20 cellular contexts compared by ENCODE assay signal in the genomic region with DNA sequence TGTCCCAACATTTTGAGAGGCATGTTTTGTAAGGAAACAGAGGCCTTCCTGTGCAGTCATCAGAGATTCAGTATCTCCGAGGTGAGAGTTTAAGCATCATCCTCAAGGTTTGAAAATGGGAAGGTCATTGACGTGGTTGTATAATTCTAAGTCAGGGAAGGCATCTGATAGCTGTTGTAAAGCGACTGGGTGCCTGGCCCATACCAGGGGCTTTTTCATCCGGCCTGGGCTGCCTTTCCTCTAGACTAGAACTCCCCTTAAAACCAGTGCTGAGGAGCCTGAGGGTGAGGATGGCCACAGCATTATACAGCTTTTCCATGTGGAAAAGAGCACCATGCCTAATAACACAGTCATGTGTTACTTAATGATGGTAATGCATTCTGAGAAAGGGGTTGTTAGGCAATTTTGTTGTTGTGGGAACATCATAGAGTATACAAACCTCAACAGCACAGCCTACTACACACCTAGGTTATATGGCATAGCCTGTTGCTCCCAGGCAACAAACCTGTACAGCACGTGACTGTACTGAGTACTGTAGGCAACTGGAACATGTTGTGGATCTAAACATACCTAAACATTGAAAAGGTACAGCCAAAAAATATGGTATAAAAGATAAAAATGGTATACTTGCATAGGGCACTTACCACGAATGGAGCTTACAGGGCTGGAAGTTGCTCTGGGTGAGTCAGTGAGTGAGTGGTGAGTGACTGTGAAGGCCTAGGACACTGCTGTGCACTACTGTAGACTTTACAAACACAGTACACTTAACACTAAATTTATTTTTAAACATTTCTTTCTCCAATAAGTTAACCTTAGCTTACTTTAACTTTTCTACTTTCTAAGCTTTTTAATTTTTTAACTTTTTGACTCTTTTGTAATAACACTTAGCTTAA. TPM values are rescaled to one million over a fixed set of nuclear protein-coding genes. Genes with fewer than 3 reads are reported as not detected.
DNase-seq lines count a peak whose midpoint lies in the region; ATAC-seq and TF ChIP-seq lines count a peak whose summit lies in the region.
"Had no signal": no experiment of that assay in that cellular context is flagged by ENCODE, and none has a peak within 500 bp of the region (broad histone marks: within the 10 kb centered on the region; RNA-seq: fewer than 3 reads in every experiment).

No MANE protein-coding gene starts in this region.

- TF ChIP-seq RAD21 in SK-N-SH (IDR thresholded peaks at IDR 0.05; ENCODE audit: low read length): no peak

- no peaks in the 10 kb centered on the region for H3K27me3 ChIP-seq in SK-N-SH (ENCODE audit: insufficient read depth)
- H3K27me3 ChIP-seq: BLaER1, SJCRH30 had no signal

- no peaks in the 10 kb centered on the region for H3K9me3 ChIP-seq in SK-N-SH
- H3K9me3 ChIP-seq: SJCRH30 had no signal

- H2AFZ ChIP-seq in SK-N-SH (ENCODE audit: low read depth): no peak overlapping the region

- no peak for ATAC-seq in activated CD8-positive, alpha-beta memory T cell treated with anti-CD3 and anti-CD28 coated beads, Interleukin-2, amount 10 ng/mL, durations not matched to agents 7 days and 5 days
- no peak for ATAC-seq in activated naive CD4-positive, alpha-beta T cell treated with anti-CD3 and anti-CD28 coated beads, Interleukin-2, amount 50 U/mL, for 72 hours
- ATAC-seq in HG02623 (IDR thresholded peaks at IDR 0.05; ENCODE audit: unreplicated experiment) (no peak), GM18520 (IDR thresholded peaks at IDR 0.05; ENCODE audit: unreplicated experiment) (no peak)
- ATAC-seq: GM12878 had no signal

- H3K27ac ChIP-seq in SK-N-SH (ENCODE audit: low read depth in 2 of 2, low read length in 1 of 2): peak overlapping the region in 1 of 2 experiments; percentile 77; a peak in 1 of 4 replicates
- H3K27ac ChIP-seq: BLaER1, KMS-11, SJCRH30 had no signal

- no peak overlapping the region for H3K4me3 ChIP-seq in SK-N-SH (ENCODE audit: low read depth in 2 of 2, low read length in 1 of 2)
- no peak overlapping the region for H3K4me3 ChIP-seq in epithelial cell of esophagus (ENCODE audit: low read length)
- H3K4me3 ChIP-seq: BLaER1, GM12878, SJCRH30 had no signal

- H3K9ac ChIP-seq in SK-N-SH: no peak overlapping the region
- H3K9ac ChIP-seq: BLaER1, KMS-11 had no signal

- no peaks in the 10 kb centered on the region for H3K9me3 Mint-ChIP-seq in activated CD8-positive, alpha-beta memory T cell treated with anti-CD3 and anti-CD28 coated beads, Interleukin-2, amount 10 ng/mL, durations not matched to agents 7 days and 5 days (ENCODE audit: low read depth)
- H3K9me3 Mint-ChIP-seq in activated naive CD4-positive, alpha-beta T cell treated with anti-CD3 and anti-CD28 coated beads, Interleukin-2, amount 50 U/mL, for 72 hours: peaks cover 0 to 3% of the 10 kb centered on the region in 2 donors
- H3K9me3 Mint-ChIP-seq: CD4-positive, CD25-positive, alpha-beta regulatory T cell had no signal

- H3K4me3 Mint-ChIP-seq in activated CD8-positive, alpha-beta memory T cell treated with anti-CD3 and anti-CD28 coated beads, Interleukin-2, amount 10 ng/mL, durations not matched to agents 7 days and 5 days: no peak overlapping the region
- H3K4me3 Mint-ChIP-seq: CD4-positive, CD25-positive, alpha-beta regulatory T cell had no signal

- H3K4me1 Mint-ChIP-seq in activated CD8-positive, alpha-beta memory T cell treated with anti-CD3 and anti-CD28 coated beads, Interleukin-2, amount 10 ng/mL, durations not matched to agents 7 days and 5 days: no peaks in the 10 kb centered on the region
- H3K4me1 Mint-ChIP-seq: CD4-positive, CD25-positive, alpha-beta regulatory T cell had no signal

- H3K36me3 Mint-ChIP-seq in activated CD8-positive, alpha-beta memory T cell treated with anti-CD3 and anti-CD28 coated beads, Interleukin-2, amount 10 ng/mL, durations not matched to agents 7 days and 5 days: no peaks in the 10 kb centered on the region
- H3K36me3 Mint-ChIP-seq in activated naive CD4-positive, alpha-beta T cell treated with anti-CD3 and anti-CD28 coated beads, Interleukin-2, amount 50 U/mL, for 72 hours: no peaks in the 10 kb centered on the region
- H3K36me3 Mint-ChIP-seq: CD4-positive, CD25-positive, alpha-beta regulatory T cell had no signal

- 44% methylated on average over 6 of the region's 6 CpGs for WGBS in SK-N-SH (ENCODE audit: low lambda C conversion rate)

- no peaks in the 10 kb centered on the region for H3K9me2 ChIP-seq in SK-N-SH

- no peaks in the 10 kb centered on the region for H3K79me2 ChIP-seq in SK-N-SH (ENCODE audit: insufficient read depth)

- peaks cover 4% of the 10 kb centered on the region for H3K27me3 Mint-ChIP-seq in activated CD8-positive, alpha-beta memory T cell treated with anti-CD3 and anti-CD28 coated beads, Interleukin-2, amount 10 ng/mL, durations not matched to agents 7 days and 5 days

- no peaks in the 10 kb centered on the region for H3F3A ChIP-seq in SK-N-SH (replicated peaks; ENCODE audit: insufficient read depth)

- no peak overlapping the region for H3K4me2 ChIP-seq in SK-N-SH
- H3K4me2 ChIP-seq: BLaER1, KMS-11 had no signal

- peaks cover 0 to 11% of the 10 kb centered on the region in 2 experiments; a peak in 2 of 4 replicates for H3K4me1 ChIP-seq in SK-N-SH (ENCODE audit: control insufficient read depth in 1 of 2, insufficient read depth in 2 of 2, low read depth in 1 of 2, low read length in 1 of 2)
- H3K4me1 ChIP-seq: BLaER1, SJCRH30 had no signal

- POLR2A ChIA-PET in SK-N-SH (lab: Yijun Ruan, JAX): interaction anchor here (1.5 to 2.3 kb wide), 2 partner anchors 13 to 26 kb away, joined by 4 to 8 read pairs; a partner anchor contains a TSS

- no peaks in the 10 kb centered on the region for H4K20me1 ChIP-seq in SK-N-SH (ENCODE audit: insufficient read depth)
- H4K20me1 ChIP-seq: BLaER1 had no signal

- no peak overlapping the region for H3K27ac Mint-ChIP-seq in activated CD8-positive, alpha-beta memory T cell treated with anti-CD3 and anti-CD28 coated beads, Interleukin-2, amount 10 ng/mL, durations not matched to agents 7 days and 5 days
- no peak overlapping the region for H3K27ac Mint-ChIP-seq in activated naive CD4-positive, alpha-beta T cell treated with anti-CD3 and anti-CD28 coated beads, Interleukin-2, amount 50 U/mL, for 72 hours
- H3K27ac Mint-ChIP-seq: CD4-positive, CD25-positive, alpha-beta regulatory T cell had no signal

- peak; percentile 16 for DNase-seq in activated CD8-positive, alpha-beta memory T cell treated with anti-CD3 and anti-CD28 coated beads, Interleukin-2, amount 10 ng/mL, durations not matched to agents 7 days and 5 days
- DNase-seq in activated CD8-positive, alpha-beta memory T cell treated with anti-CD3 and anti-CD28 coated beads, Interleukin-2, amount 50 U/mL, for 4 hours: no peak
- DNase-seq in SK-N-SH (peak; percentile 58), epithelial cell of esophagus (ENCODE audit: low read depth) (peak; percentile 36), OCI-M1 (lab: John Stamatoyannopoulos, UW) (no peak)
- no peak for DNase-seq in activated naive CD4-positive, alpha-beta T cell treated with anti-CD3 and anti-CD28 coated beads, Interleukin-2, amount 50 U/mL, for 72 hours (ENCODE audit: low spot score in 2 of 2)
- DNase-seq: CD4-positive, CD25-positive, alpha-beta regulatory T cell; DMS153; HCEC 1CT; IMR-90; MM.1S; NCI-H2029; NCI-H446; NCI-H526; SJCRH30 had no signal

- no peaks in the 10 kb centered on the region for H3K36me3 ChIP-seq in SK-N-SH (replicated peaks in 1 of 2; ENCODE audit: control insufficient read depth in 1 of 2, insufficient read depth in 2 of 2, low read length in 1 of 2)
- H3K36me3 ChIP-seq: BLaER1, SJCRH30 had no signal

- TF ChIP-seq CTCF in SK-N-SH (IDR thresholded peaks at IDR 0.05): no peak
- TF ChIP-seq CTCF in epithelial cell of esophagus (IDR thresholded peaks at IDR 0.05; ENCODE audit: insufficient read depth, low read depth, low read length, missing control alignments): no peak

- CTCF ChIA-PET in activated CD8-positive, alpha-beta memory T cell treated with anti-CD3 and anti-CD28 coated beads, Interleukin-2, amount 10 ng/mL, durations not matched to agents 7 days and 5 days (lab: Charles Lee): no interaction called here
- CTCF ChIA-PET in SK-N-SH (lab: Yijun Ruan, JAX): interaction anchor here (0.9 to 1.4 kb wide), 7 partner anchors 8 to 199 kb away, joined by 3 to 5 read pairs (median 3); a partner anchor contains a TSS

- no peak for TF ChIP-seq EP300 in SK-N-SH (IDR thresholded peaks at IDR 0.05; ENCODE audit: borderline replicate concordance in 1 of 2, low read depth in 1 of 2, low read length in 1 of 2)

TF ChIP-seq in SK-N-SH, 30 proteins besides CTCF, POLR2A, EP300 and RAD21 (continues in another document):
- TF ChIP-seq, protein P1, sequence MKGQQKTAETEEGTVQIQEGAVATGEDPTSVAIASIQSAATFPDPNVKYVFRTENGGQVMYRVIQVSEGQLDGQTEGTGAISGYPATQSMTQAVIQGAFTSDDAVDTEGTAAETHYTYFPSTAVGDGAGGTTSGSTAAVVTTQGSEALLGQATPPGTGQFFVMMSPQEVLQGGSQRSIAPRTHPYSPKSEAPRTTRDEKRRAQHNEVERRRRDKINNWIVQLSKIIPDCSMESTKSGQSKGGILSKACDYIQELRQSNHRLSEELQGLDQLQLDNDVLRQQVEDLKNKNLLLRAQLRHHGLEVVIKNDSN (IDR thresholded peaks at IDR 0.05; ENCODE audit: borderline replicate concordance, low read depth): no peak
- no peak for TF ChIP-seq GABPA (IDR thresholded peaks at IDR 0.05; ENCODE audit: low read depth)

RNA-seq across cellular contexts. Expression of a gene that starts 13.5 kb away (rescaled TPM):
- total RNA-seq in activated CD8-positive, alpha-beta memory T cell treated with anti-CD3 and anti-CD28 coated beads, Interleukin-2, amount 10 ng/mL, durations not matched to agents 7 days and 5 days: 10 to 100 TPM; 25.6 to 26.4 TPM
- polyA plus RNA-seq in SK-N-SH (2012; rRNA removed): 2.6 and 3.9 TPM in 2 replicates
- polyA plus RNA-seq in SK-N-SH (2012; cell fraction: cytosol; rRNA removed): 3.9 and 4.2 TPM in 2 replicates
- 5.3 and 6.9 TPM in 2 replicates for polyA plus RNA-seq in SK-N-SH (2012; cell fraction: nucleus; rRNA removed)
- total RNA-seq in activated naive CD4-positive, alpha-beta T cell treated with anti-CD3 and anti-CD28 coated beads, Interleukin-2, amount 50 U/mL, for 72 hours: 10 to 100 TPM; 22.5 to 29.4 TPM

Comparison
In these comparisons a context has a peak if more than half of its experiments do, and no peak if none do; other contexts are left out.
1. DNase-seq: peak in activated CD8-positive, alpha-beta memory T cell treated with anti-CD3 and anti-CD28 coated beads, Interleukin-2, amount 10 ng/mL, durations not matched to agents 7 days and 5 days (single experiment), SK-N-SH (single experiment) and epithelial cell of esophagus (single experiment); none in activated CD8-positive, alpha-beta memory T cell treated with anti-CD3 and anti-CD28 coated beads, Interleukin-2, amount 50 U/mL, for 4 hours (single experiment), activated naive CD4-positive, alpha-beta T cell treated with anti-CD3 and anti-CD28 coated beads, Interleukin-2, amount 50 U/mL, for 72 hours (0 of 2) and OCI-M1 (single experiment).